Comparison of ENCODE assay signal across 8 cellular contexts in genomic region chr3:50205719-50206276, GRCh38. TPM values are rescaled to one million over a fixed set of nuclear protein-coding genes. Genes with fewer than 3 reads are reported as not detected.
A peak's percentile ranks its signal among the peaks of the same experiment; 100 is the strongest.
DNase-seq lines count a peak whose midpoint lies in the region; ATAC-seq and TF ChIP-seq lines count a peak whose summit lies in the region.
"Had no signal": no experiment of that assay in that cellular context is flagged by ENCODE, and none has a peak within 500 bp of the region (broad histone marks: within the 10 kb centered on the region; RNA-seq: fewer than 3 reads in every experiment).

No MANE protein-coding gene starts in this region.

- ATAC-seq in HG02840 (IDR thresholded peaks at IDR 0.05; ENCODE audit: low FRiP score, unreplicated experiment) (no peak), GM19035 (IDR thresholded peaks at IDR 0.05; ENCODE audit: unreplicated experiment) (no peak)

- H3K27ac ChIP-seq in right atrium auricular region (peak overlapping the region; percentile 70 to 84), skin epidermis (no peak overlapping the region)
- H3K27ac ChIP-seq: epithelial cell of prostate had no signal

- no peaks in the 10 kb centered on the region for H3K36me3 ChIP-seq in right atrium auricular region

- no peaks in the 10 kb centered on the region for H3K27me3 ChIP-seq in right atrium auricular region

- peaks cover 0 to 21% of the 10 kb centered on the region in 2 donors for H3K4me1 ChIP-seq in right atrium auricular region

- H3K9me3 ChIP-seq in right atrium auricular region, result no peaks in the 10 kb centered on the region

- H3K4me3 ChIP-seq in right atrium auricular region, result peak overlapping the region; percentile 44 to 60
- H3K4me3 ChIP-seq in skin epidermis, result peak overlapping the region in 5 of 7 experiments; percentile 6 to 34 (median 25)

- TF ChIP-seq CTCF in right atrium auricular region (IDR thresholded peaks at IDR 0.05), result no peak

- DNase-seq in NCI-H1048 (lab: John Stamatoyannopoulos, UW) (peak; percentile 28), right atrium auricular region (ENCODE audit: low spot score) (no peak), OCI-M1 (lab: John Stamatoyannopoulos, UW) (no peak)
- DNase-seq in activated T-cell treated with anti-CD3 and anti-CD28 coated beads, Interleukin-2, amount 50 U/mL, for 1 hour, result peak; percentile 54

RNA-seq across cellular contexts. Expression of gene SLC38A3, which starts 0.7 kb away (rescaled TPM):
- 1 to 10 TPM; 2.4 to 7.9 TPM for total RNA-seq in right atrium auricular region

RNA-seq across cellular contexts. Expression of gene GNAT1, which starts 14.4 kb away (rescaled TPM):
- not detected for total RNA-seq in right atrium auricular region

RNA-seq across cellular contexts. Expression of gene GNAI2, which starts 30.2 kb away (rescaled TPM):
- total RNA-seq in right atrium auricular region, result 100 to 1,000 TPM in 1 of 2 donors, 10 to 100 TPM in 1; 72.1 to 127 TPM

RNA-seq across cellular contexts. Expression of gene SEMA3F, which starts 50.7 kb away (rescaled TPM):
- total RNA-seq in right atrium auricular region, result 10 to 100 TPM in 1 of 2 donors, 1 to 10 TPM in 1; 6.3 to 18.7 TPM

Comparison
In these comparisons a context has a peak if more than half of its experiments do, and no peak if none do; other contexts are left out.
1. DNase-seq: peak in NCI-H1048 (single experiment) and activated T-cell treated with anti-CD3 and anti-CD28 coated beads, Interleukin-2, amount 50 U/mL, for 1 hour (single experiment); none in right atrium auricular region (single experiment) and OCI-M1 (single experiment).
2. H3K27ac ChIP-seq: peak in right atrium auricular region (2 of 2); none in skin epidermis (0 of 21).